ENCODE assay signal across 13 cellular contexts in the genomic region with DNA sequence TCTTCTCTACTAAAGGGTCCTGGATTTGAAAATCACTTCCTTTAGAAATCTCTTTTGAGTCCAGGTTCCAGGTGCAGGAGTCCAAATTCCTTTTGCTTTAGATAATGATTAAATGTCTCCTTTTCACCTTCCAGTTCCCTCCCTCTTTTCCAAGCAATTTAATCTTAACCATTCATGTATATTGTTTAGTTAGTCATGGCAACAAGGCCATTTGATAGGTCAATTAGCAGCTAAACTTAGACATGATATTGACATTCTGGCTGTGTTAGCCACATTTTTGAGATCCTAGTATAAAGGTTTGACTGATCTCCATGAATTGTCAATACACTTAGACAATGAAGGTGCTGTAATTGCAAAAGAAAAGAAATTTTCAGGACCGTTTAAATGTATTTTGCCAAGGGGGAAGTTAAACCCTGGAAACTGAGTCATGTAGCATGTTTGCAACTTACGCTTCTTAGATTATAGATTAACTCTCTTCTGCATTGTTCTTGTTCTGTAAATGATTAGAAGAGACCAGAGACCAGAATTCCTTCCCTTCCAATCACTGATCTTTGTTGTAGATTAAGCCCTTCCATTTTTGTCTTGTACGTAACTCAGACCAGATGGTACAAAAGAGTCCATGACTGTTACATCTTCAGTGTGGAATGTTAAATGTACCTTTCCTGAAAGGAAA. TPM values are rescaled to one million over a fixed set of nuclear protein-coding genes. Genes with fewer than 3 reads are reported as not detected.
A peak's percentile ranks its signal among the peaks of the same experiment; 100 is the strongest.
DNase-seq lines count a peak whose midpoint lies in the region; ATAC-seq, FAIRE-seq and TF ChIP-seq lines count a peak whose summit lies in the region.
"Had no signal": no experiment of that assay in that cellular context is flagged by ENCODE, and none has a peak within 500 bp of the region (broad histone marks: within the 10 kb centered on the region; RNA-seq: fewer than 3 reads in every experiment).

No MANE protein-coding gene starts in this region.

- TF ChIP-seq CTCF in liver (IDR thresholded peaks at IDR 0.05; ENCODE audit: low read depth, low read length, missing input control) (no peak), suprapubic skin (IDR thresholded peaks at IDR 0.05) (no peak)

- DNase-seq in COLO668 (lab: John Stamatoyannopoulos, UW; ENCODE audit: unreplicated experiment) (peak; percentile 44), NCI-H146 (lab: John Stamatoyannopoulos, UW) (peak; percentile 98), adipocyte (ENCODE audit: low read depth) (peak; percentile 67), suprapubic skin (ENCODE audit: low spot score in 2 of 2) (no peak), frontal cortex (ENCODE audit: low spot score in 2 of 2) (no peak)
- DNase-seq in stimulated activated CD4-positive, alpha-beta T cell treated with anti-CD3 and anti-CD28 coated beads, Interleukin-4, amount 100 ng/mL, for 24 hours: no peak
- DNase-seq: activated naive CD4-positive, alpha-beta T cell treated with anti-CD3 and anti-CD28 coated beads, Interleukin-2, amount 10 ng/mL, durations not matched to agents 7 days and 5 days; T-cell; upper lobe of left lung had no signal

- no peak overlapping the region for H3K4me3 ChIP-seq in adipocyte (ENCODE audit: low read length)
- no peak overlapping the region for H3K4me3 ChIP-seq in liver (ENCODE audit: low read depth in 1 of 3, low read length in 3 of 3)
- no peak overlapping the region for H3K4me3 ChIP-seq in suprapubic skin
- H3K4me3 ChIP-seq: BLaER1, upper lobe of left lung had no signal

- H3K27me3 ChIP-seq in adipocyte (replicated peaks; ENCODE audit: control insufficient read depth, insufficient read depth, low read length) (no peaks in the 10 kb centered on the region), liver (ENCODE audit: control insufficient read depth in 4 of 4, insufficient read depth in 4 of 4, low read length in 3 of 4) (no peaks in the 10 kb centered on the region), suprapubic skin (no peaks in the 10 kb centered on the region)
- H3K27me3 ChIP-seq: BLaER1, upper lobe of left lung had no signal

- peak overlapping the region; percentile 12 for H3K9ac ChIP-seq in adipocyte (ENCODE audit: low read length)
- H3K9ac ChIP-seq in liver (ENCODE audit: low read depth in 1 of 2, low read length in 2 of 2): no peak overlapping the region
- H3K9ac ChIP-seq: BLaER1, KMS-11 had no signal

- no peak for TF ChIP-seq EP300 in suprapubic skin (IDR thresholded peaks at IDR 0.05)

- TF ChIP-seq RAD21 in liver (IDR thresholded peaks at IDR 0.05): peak; percentile 8 to 14

- H3K4me1 ChIP-seq in adipocyte (ENCODE audit: control insufficient read depth, insufficient read depth, low read length) (peaks cover 25% of the 10 kb centered on the region), liver (ENCODE audit: control insufficient read depth in 4 of 4, insufficient read depth in 4 of 4, low read length in 3 of 4) (peaks cover 9 to 47% (median 25%) of the 10 kb centered on the region in 4 donors), suprapubic skin (peaks cover 18% of the 10 kb centered on the region)
- H3K4me1 ChIP-seq: BLaER1, upper lobe of left lung had no signal

- WGBS in liver: 51% methylated on average over 3 of the region's 3 CpGs
- 72% methylated on average over 3 of the region's 3 CpGs for WGBS in suprapubic skin

- H3K9me3 ChIP-seq in adipocyte (ENCODE audit: control insufficient read depth, low read length) (no peaks in the 10 kb centered on the region), liver (ENCODE audit: control insufficient read depth in 4 of 4, low read length in 3 of 4) (no peaks in the 10 kb centered on the region), suprapubic skin (no peaks in the 10 kb centered on the region)

- FAIRE-seq in frontal cortex (lab: Jason Lieb, UNC): no peak

- no peak for TF ChIP-seq POLR2A in suprapubic skin (IDR thresholded peaks at IDR 0.05)

- H3K27ac ChIP-seq in liver (ENCODE audit: low read depth in 1 of 2, low read length in 2 of 2) (peak overlapping the region in 1 of 2 donors; percentile 16), suprapubic skin (no peak overlapping the region)
- H3K27ac ChIP-seq: BLaER1, KMS-11, upper lobe of left lung had no signal

- ATAC-seq in GM18873 (IDR thresholded peaks at IDR 0.05; ENCODE audit: low FRiP score, unreplicated experiment): no peak
- ATAC-seq: T-cell had no signal

- H3K36me3 ChIP-seq in adipocyte (ENCODE audit: control insufficient read depth, insufficient read depth, low read length, severe bottlenecking) (no peaks in the 10 kb centered on the region), liver (ENCODE audit: control insufficient read depth in 4 of 4, insufficient read depth in 3 of 4, low read depth in 1 of 4, low read length in 3 of 4) (no peaks in the 10 kb centered on the region), suprapubic skin (no peaks in the 10 kb centered on the region)
- H3K36me3 ChIP-seq: BLaER1, upper lobe of left lung had no signal

TF ChIP-seq in liver, 16 proteins besides CTCF, POLR2A, EP300 and RAD21:
- TF ChIP-seq NR2F2 (IDR thresholded peaks at IDR 0.05): peak; percentile 69
- TF ChIP-seq, protein P1, sequence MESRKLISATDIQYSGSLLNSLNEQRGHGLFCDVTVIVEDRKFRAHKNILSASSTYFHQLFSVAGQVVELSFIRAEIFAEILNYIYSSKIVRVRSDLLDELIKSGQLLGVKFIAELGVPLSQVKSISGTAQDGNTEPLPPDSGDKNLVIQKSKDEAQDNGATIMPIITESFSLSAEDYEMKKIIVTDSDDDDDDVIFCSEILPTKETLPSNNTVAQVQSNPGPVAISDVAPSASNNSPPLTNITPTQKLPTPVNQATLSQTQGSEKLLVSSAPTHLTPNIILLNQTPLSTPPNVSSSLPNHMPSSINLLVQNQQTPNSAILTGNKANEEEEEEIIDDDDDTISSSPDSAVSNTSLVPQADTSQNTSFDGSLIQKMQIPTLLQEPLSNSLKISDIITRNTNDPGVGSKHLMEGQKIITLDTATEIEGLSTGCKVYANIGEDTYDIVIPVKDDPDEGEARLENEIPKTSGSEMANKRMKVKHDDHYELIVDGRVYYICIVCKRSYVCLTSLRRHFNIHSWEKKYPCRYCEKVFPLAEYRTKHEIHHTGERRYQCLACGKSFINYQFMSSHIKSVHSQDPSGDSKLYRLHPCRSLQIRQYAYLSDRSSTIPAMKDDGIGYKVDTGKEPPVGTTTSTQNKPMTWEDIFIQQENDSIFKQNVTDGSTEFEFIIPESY (IDR thresholded peaks at IDR 0.05): peak; percentile 15
- TF ChIP-seq, protein P2, sequence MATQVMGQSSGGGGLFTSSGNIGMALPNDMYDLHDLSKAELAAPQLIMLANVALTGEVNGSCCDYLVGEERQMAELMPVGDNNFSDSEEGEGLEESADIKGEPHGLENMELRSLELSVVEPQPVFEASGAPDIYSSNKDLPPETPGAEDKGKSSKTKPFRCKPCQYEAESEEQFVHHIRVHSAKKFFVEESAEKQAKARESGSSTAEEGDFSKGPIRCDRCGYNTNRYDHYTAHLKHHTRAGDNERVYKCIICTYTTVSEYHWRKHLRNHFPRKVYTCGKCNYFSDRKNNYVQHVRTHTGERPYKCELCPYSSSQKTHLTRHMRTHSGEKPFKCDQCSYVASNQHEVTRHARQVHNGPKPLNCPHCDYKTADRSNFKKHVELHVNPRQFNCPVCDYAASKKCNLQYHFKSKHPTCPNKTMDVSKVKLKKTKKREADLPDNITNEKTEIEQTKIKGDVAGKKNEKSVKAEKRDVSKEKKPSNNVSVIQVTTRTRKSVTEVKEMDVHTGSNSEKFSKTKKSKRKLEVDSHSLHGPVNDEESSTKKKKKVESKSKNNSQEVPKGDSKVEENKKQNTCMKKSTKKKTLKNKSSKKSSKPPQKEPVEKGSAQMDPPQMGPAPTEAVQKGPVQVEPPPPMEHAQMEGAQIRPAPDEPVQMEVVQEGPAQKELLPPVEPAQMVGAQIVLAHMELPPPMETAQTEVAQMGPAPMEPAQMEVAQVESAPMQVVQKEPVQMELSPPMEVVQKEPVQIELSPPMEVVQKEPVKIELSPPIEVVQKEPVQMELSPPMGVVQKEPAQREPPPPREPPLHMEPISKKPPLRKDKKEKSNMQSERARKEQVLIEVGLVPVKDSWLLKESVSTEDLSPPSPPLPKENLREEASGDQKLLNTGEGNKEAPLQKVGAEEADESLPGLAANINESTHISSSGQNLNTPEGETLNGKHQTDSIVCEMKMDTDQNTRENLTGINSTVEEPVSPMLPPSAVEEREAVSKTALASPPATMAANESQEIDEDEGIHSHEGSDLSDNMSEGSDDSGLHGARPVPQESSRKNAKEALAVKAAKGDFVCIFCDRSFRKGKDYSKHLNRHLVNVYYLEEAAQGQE (IDR thresholded peaks at IDR 0.05): no peak
- peak; percentile 95 to 99 for TF ChIP-seq HNF4A (conservative IDR thresholded peaks at IDR 0.05)
- TF ChIP-seq, protein P3, sequence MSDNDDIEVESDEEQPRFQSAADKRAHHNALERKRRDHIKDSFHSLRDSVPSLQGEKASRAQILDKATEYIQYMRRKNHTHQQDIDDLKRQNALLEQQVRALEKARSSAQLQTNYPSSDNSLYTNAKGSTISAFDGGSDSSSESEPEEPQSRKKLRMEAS (IDR thresholded peaks at IDR 0.05): no peak
- TF ChIP-seq, protein P4, sequence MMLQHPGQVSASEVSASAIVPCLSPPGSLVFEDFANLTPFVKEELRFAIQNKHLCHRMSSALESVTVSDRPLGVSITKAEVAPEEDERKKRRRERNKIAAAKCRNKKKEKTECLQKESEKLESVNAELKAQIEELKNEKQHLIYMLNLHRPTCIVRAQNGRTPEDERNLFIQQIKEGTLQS (IDR thresholded peaks at IDR 0.05): no peak
- peak; percentile 42 to 62 for TF ChIP-seq RXRA (IDR thresholded peaks at IDR 0.05)
- TF ChIP-seq TAF1 (conservative IDR thresholded peaks at IDR 0.05): no peak
- peak; percentile 87 for TF ChIP-seq SP1 (IDR thresholded peaks at IDR 0.05)
- peak; percentile 69 to 88 for TF ChIP-seq JUND (IDR thresholded peaks at IDR 0.05)
- no peak for TF ChIP-seq YY1 (IDR thresholded peaks at IDR 0.05)
- no peak for TF ChIP-seq EGR1 (IDR thresholded peaks at IDR 0.05; ENCODE audit: low read depth in 2 of 2)
- peak; percentile 92 for TF ChIP-seq HNF4G (IDR thresholded peaks at IDR 0.05)

RNA-seq across cellular contexts. Expression of a gene that starts 12.4 kb away (rescaled TPM):
- total RNA-seq in liver (1 to 10 TPM; 2.2 to 3.4 TPM), suprapubic skin (10 to 100 TPM; 17.4 to 28.5 (median 25.3) TPM), frontal cortex (41.6 TPM)
- polyA plus RNA-seq in liver: 1 to 10 TPM; 1.2 to 3.9 TPM

Comparison
In these comparisons a context has a peak if more than half of its experiments do, and no peak if none do; other contexts are left out.
1. DNase-seq: peak in COLO668 (single experiment), NCI-H146 (single experiment) and adipocyte (single experiment); none in stimulated activated CD4-positive, alpha-beta T cell treated with anti-CD3 and anti-CD28 coated beads, Interleukin-4, amount 100 ng/mL, for 24 hours (single experiment), suprapubic skin (0 of 2) and frontal cortex (0 of 2).